Comparison of ENCODE assay signal across 14 cellular contexts in genomic region chr4:79050521-79050880, GRCh38.
DNase-seq lines count a peak whose midpoint lies in the region; ATAC-seq, FAIRE-seq and TF ChIP-seq lines count a peak whose summit lies in the region.
"Had no signal": no experiment of that assay in that cellular context is flagged by ENCODE, and none has a peak within 500 bp of the region (broad histone marks: within the 10 kb centered on the region; RNA-seq: fewer than 3 reads in every experiment).

No MANE protein-coding gene starts in this region.

- ATAC-seq in GM18867 (IDR thresholded peaks at IDR 0.05; ENCODE audit: unreplicated experiment), result no peak
- no peak for ATAC-seq in GM18909 (IDR thresholded peaks at IDR 0.05; ENCODE audit: poor library complexity, unreplicated experiment)
- no peak for ATAC-seq in activated T-cell treated with anti-CD3 and anti-CD28 coated beads, Interleukin-2, amount 50 U/mL, for 72 hours (replicated peaks in 1 of 2)
- ATAC-seq: naive thymus-derived CD8-positive, alpha-beta T cell had no signal

- no peak overlapping the region for H3K4me3 Mint-ChIP-seq in activated T-cell treated with anti-CD3 and anti-CD28 coated beads, Interleukin-2, amount 50 U/mL, for 72 hours
- H3K4me3 Mint-ChIP-seq: activated CD4-positive, alpha-beta T cell treated with anti-CD3 and anti-CD28 coated beads, Interleukin-2, amount 10 ng/mL, durations not matched to agents 24 days and 14 days; central memory CD8-positive, alpha-beta T cell; naive thymus-derived CD8-positive, alpha-beta T cell had no signal

- FAIRE-seq in islet of Langerhans (lab: Jason Lieb, UNC), result peak; percentile 90

- H3K27ac Mint-ChIP-seq in activated T-cell treated with anti-CD3 and anti-CD28 coated beads, Interleukin-2, amount 50 U/mL, for 72 hours, result no peak overlapping the region
- H3K27ac Mint-ChIP-seq: activated CD4-positive, alpha-beta T cell treated with anti-CD3 and anti-CD28 coated beads, Interleukin-2, amount 10 ng/mL, durations not matched to agents 24 days and 14 days; naive thymus-derived CD8-positive, alpha-beta T cell had no signal

- DNase-seq in NCI-H128 (lab: John Stamatoyannopoulos, UW; ENCODE audit: unreplicated experiment), result peak; percentile 49
- peak; percentile 94 for DNase-seq in NCI-H748 (lab: John Stamatoyannopoulos, UW; ENCODE audit: unreplicated experiment)
- DNase-seq in medulla oblongata (ENCODE audit: extremely low spot score), result no peak
- DNase-seq in activated T-cell treated with anti-CD3 and anti-CD28 coated beads, Interleukin-2, amount 50 U/mL, for 72 hours, result no peak
- DNase-seq: activated CD4-positive, alpha-beta T cell treated with anti-CD3 and anti-CD28 coated beads, Interleukin-2, amount 10 ng/mL, durations not matched to agents 24 days and 14 days; activated naive CD4-positive, alpha-beta T cell treated with Interleukin-2 at 50 U/mL for 16 hours; naive thymus-derived CD8-positive, alpha-beta T cell; SIG-M5; stimulated activated naive CD4-positive, alpha-beta T cell had no signal

- peak overlapping the region; percentile 22; the same call in 1 of the 2 replicates for H3K27ac ChIP-seq in 22Rv1

- H3K27me3 Mint-ChIP-seq in activated T-cell treated with anti-CD3 and anti-CD28 coated beads, Interleukin-2, amount 50 U/mL, for 72 hours (ENCODE audit: low read depth), result no peaks in the 10 kb centered on the region
- H3K27me3 Mint-ChIP-seq: activated CD4-positive, alpha-beta T cell treated with anti-CD3 and anti-CD28 coated beads, Interleukin-2, amount 10 ng/mL, durations not matched to agents 24 days and 14 days; central memory CD8-positive, alpha-beta T cell had no signal

- TF ChIP-seq CTCF in 22Rv1 (IDR thresholded peaks at IDR 0.05), result no peak

- H3K9me3 Mint-ChIP-seq in activated T-cell treated with anti-CD3 and anti-CD28 coated beads, Interleukin-2, amount 50 U/mL, for 72 hours, result no peaks in the 10 kb centered on the region
- H3K9me3 Mint-ChIP-seq: activated CD4-positive, alpha-beta T cell treated with anti-CD3 and anti-CD28 coated beads, Interleukin-2, amount 10 ng/mL, durations not matched to agents 24 days and 14 days; naive thymus-derived CD8-positive, alpha-beta T cell had no signal

- H3K36me3 Mint-ChIP-seq in activated T-cell treated with anti-CD3 and anti-CD28 coated beads, Interleukin-2, amount 50 U/mL, for 72 hours (ENCODE audit: insufficient read depth in 2 of 2), result no peaks in the 10 kb centered on the region

- no peaks in the 10 kb centered on the region for H3K4me1 Mint-ChIP-seq in activated T-cell treated with anti-CD3 and anti-CD28 coated beads, Interleukin-2, amount 50 U/mL, for 72 hours (ENCODE audit: low read depth)
- H3K4me1 Mint-ChIP-seq: activated CD4-positive, alpha-beta T cell treated with anti-CD3 and anti-CD28 coated beads, Interleukin-2, amount 10 ng/mL, durations not matched to agents 24 days and 14 days; central memory CD8-positive, alpha-beta T cell; naive thymus-derived CD8-positive, alpha-beta T cell had no signal

Comparison
In these comparisons a context has a peak if more than half of its experiments do, and no peak if none do; other contexts are left out.
1. DNase-seq: peak in NCI-H128 (single experiment) and NCI-H748 (single experiment); none in medulla oblongata (single experiment) and activated T-cell treated with anti-CD3 and anti-CD28 coated beads, Interleukin-2, amount 50 U/mL, for 72 hours (0 of 2).